2 cellular contexts compared by ENCODE assay signal in the genomic region with DNA sequence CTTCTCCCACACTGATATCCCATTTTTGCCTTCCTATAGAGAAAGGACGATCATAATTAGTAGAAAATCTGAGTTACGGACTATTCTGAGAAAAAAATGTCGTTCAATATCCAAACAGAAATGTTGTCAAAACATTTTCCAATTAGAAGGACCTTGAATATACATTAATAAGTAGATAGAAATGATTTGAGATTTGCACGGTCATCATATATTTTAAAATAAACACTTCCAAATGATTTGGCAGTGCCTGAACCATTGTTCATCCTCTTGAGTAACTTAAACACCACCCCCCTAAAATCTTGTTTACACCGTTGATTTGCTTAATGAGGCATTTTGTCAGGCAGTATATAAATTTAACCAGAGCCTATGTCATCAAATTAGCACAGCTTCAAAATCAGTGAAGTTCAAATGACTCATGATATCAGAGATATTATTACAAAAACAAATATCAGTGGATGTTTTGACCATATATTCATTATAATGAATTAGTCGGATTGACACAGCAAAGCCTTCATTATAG.
TF ChIP-seq lines count a peak whose summit lies in the region.

No MANE protein-coding gene starts in this region.

TF ChIP-seq in HepG2, 621 proteins besides CTCF, POLR2A, EP300 and RAD21 (continued from another document):
- peak; percentile 75 to 86 for TF ChIP-seq MAFK (conservative IDR thresholded peaks at IDR 0.05 in 1 of 2, IDR thresholded peaks at IDR 0.05 in 1 of 2; ENCODE audit: low read length in 2 of 2)
- TF ChIP-seq MAFF (IDR thresholded peaks at IDR 0.05; ENCODE audit: low read depth, low read length), result peak; percentile 81
- TF ChIP-seq, protein P1, sequence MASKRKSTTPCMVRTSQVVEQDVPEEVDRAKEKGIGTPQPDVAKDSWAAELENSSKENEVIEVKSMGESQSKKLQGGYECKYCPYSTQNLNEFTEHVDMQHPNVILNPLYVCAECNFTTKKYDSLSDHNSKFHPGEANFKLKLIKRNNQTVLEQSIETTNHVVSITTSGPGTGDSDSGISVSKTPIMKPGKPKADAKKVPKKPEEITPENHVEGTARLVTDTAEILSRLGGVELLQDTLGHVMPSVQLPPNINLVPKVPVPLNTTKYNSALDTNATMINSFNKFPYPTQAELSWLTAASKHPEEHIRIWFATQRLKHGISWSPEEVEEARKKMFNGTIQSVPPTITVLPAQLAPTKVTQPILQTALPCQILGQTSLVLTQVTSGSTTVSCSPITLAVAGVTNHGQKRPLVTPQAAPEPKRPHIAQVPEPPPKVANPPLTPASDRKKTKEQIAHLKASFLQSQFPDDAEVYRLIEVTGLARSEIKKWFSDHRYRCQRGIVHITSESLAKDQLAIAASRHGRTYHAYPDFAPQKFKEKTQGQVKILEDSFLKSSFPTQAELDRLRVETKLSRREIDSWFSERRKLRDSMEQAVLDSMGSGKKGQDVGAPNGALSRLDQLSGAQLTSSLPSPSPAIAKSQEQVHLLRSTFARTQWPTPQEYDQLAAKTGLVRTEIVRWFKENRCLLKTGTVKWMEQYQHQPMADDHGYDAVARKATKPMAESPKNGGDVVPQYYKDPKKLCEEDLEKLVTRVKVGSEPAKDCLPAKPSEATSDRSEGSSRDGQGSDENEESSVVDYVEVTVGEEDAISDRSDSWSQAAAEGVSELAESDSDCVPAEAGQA (IDR thresholded peaks at IDR 0.05; ENCODE audit: low read depth), result no peak
- TF ChIP-seq, protein P1 (CRISPR knock-in tag; IDR thresholded peaks at IDR 0.05; ENCODE audit: borderline replicate concordance), result no peak

TF ChIP-seq in SK-N-SH treated with all-trans-retinoic acid at 6 μM for 48 hours, 23 proteins besides CTCF, POLR2A, EP300 and RAD21 (continued from another document):
- TF ChIP-seq ZC3H10 (CRISPR knock-in tag; IDR thresholded peaks at IDR 0.05) (no peak), ZFP3 (CRISPR knock-in tag; IDR thresholded peaks at IDR 0.05) (no peak), ISL1 (CRISPR knock-in tag; IDR thresholded peaks at IDR 0.05) (no peak), RARB (CRISPR knock-in tag; IDR thresholded peaks at IDR 0.05) (no peak), ZNF565 (CRISPR knock-in tag; conservative IDR thresholded peaks at IDR 0.05; ENCODE audit: low read depth) (no peak), TSHZ2 (CRISPR knock-in tag; IDR thresholded peaks at IDR 0.05) (no peak)
- TF ChIP-seq, protein P2, sequence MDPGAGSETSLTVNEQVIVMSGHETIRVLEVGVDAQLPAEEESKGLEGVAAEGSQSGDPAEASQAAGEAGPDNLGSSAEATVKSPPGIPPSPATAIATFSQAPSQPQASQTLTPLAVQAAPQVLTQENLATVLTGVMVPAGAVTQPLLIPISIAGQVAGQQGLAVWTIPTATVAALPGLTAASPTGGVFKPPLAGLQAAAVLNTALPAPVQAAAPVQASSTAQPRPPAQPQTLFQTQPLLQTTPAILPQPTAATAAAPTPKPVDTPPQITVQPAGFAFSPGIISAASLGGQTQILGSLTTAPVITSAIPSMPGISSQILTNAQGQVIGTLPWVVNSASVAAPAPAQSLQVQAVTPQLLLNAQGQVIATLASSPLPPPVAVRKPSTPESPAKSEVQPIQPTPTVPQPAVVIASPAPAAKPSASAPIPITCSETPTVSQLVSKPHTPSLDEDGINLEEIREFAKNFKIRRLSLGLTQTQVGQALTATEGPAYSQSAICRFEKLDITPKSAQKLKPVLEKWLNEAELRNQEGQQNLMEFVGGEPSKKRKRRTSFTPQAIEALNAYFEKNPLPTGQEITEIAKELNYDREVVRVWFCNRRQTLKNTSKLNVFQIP (CRISPR knock-in tag; IDR thresholded peaks at IDR 0.05; ENCODE audit: borderline replicate concordance, low read depth), result no peak
